In genomic region chr2:157838442-157839161, GRCh38 we compare ENCODE assay signal across 8 cellular contexts. TPM values are rescaled to one million over a fixed set of nuclear protein-coding genes. Genes with fewer than 3 reads are reported as not detected.
DNase-seq lines count a peak whose midpoint lies in the region; ATAC-seq and TF ChIP-seq lines count a peak whose summit lies in the region.

No MANE protein-coding gene starts in this region.

- H3K9me3 ChIP-seq in heart left ventricle = no peaks in the 10 kb centered on the region
- H3K9me3 ChIP-seq in Caco-2 = no peaks in the 10 kb centered on the region

- H3K4me1 ChIP-seq in heart left ventricle = peaks cover 23 to 80% (median 67%) of the 10 kb centered on the region in 12 donors
- no peaks in the 10 kb centered on the region for H3K4me1 ChIP-seq in Caco-2

- no peaks in the 10 kb centered on the region for H3K27me3 Mint-ChIP-seq in activated T-helper 2 cell treated with anti-CD3 and anti-CD28 coated beads, Interferon-gamma antibody, Interleukin-2, Interleukin-4, amounts not matched to agents 10 μg/mL and 5 μg/mL and 100 μg/mL, durations not matched to agents 14 hours and 24 hours and 36 hours (ENCODE audit: low read depth)
- no peaks in the 10 kb centered on the region for H3K27me3 Mint-ChIP-seq in Caco-2 (ENCODE audit: insufficient read depth, unreplicated experiment)

- intact Hi-C loops in activated T-helper 2 cell treated with anti-CD3 and anti-CD28 coated beads, Interferon-gamma antibody, Interleukin-2, Interleukin-4, amounts not matched to agents 10 μg/mL and 5 μg/mL and 100 μg/mL, durations not matched to agents 14 hours and 24 hours and 36 hours (cut with micrococcal nuclease) = loop anchor here (5.0 kb wide), 2 partner anchors 39 to 56 kb away; partner anchors contain the start of gene ACVR1
- intact Hi-C loops in heart left ventricle (cut with DNase I) = loop anchor here in 6 of 10 donors (1.0 to 5.0 kb wide), 6 partner anchors 34 to 51 kb away; partner anchors contain the start of gene ACVR1 (in 1 of the 6)
- intact Hi-C loops in Caco-2 (cut with micrococcal nuclease; ENCODE audit: unreplicated experiment) = no loop called here

- H3K9me3 Mint-ChIP-seq in activated T-helper 2 cell treated with anti-CD3 and anti-CD28 coated beads, Interferon-gamma antibody, Interleukin-2, Interleukin-4, amounts not matched to agents 10 μg/mL and 5 μg/mL and 100 μg/mL, durations not matched to agents 14 hours and 24 hours and 36 hours = no peaks in the 10 kb centered on the region
- no peaks in the 10 kb centered on the region for H3K9me3 Mint-ChIP-seq in Caco-2 (ENCODE audit: unreplicated experiment)

- DNase-seq in activated CD4-positive, alpha-beta T cell treated with anti-CD3 and anti-CD28 coated beads for 48 hours = peak; percentile 46
- DNase-seq in activated CD4-positive, alpha-beta T cell treated with anti-CD3 and anti-CD28 coated beads, Interleukin-2, amount 50 U/mL, for 1 hour = no peak
- DNase-seq in NCI-H510A (lab: John Stamatoyannopoulos, UW) = peak; percentile 38
- peak; percentile 11 for DNase-seq in activated T-helper 2 cell treated with anti-CD3 and anti-CD28 coated beads, Interferon-gamma antibody, Interleukin-2, Interleukin-4, amounts not matched to agents 10 μg/mL and 5 μg/mL and 100 μg/mL, durations not matched to agents 14 hours and 24 hours and 36 hours (ENCODE audit: low spot score)
- DNase-seq in heart left ventricle = peak; percentile 48 to 66 (median 50)
- DNase-seq in pulmonary artery endothelial cell (ENCODE audit: low read depth, low spot score) = peak; percentile 55
- DNase-seq in cortex of kidney (lab: John Stamatoyannopoulos, UW) = no peak
- no peak for DNase-seq in Caco-2

- peak overlapping the region in 10 of 12 donors; percentile 10 to 52 (median 41) for H3K4me3 ChIP-seq in heart left ventricle
- no peak overlapping the region for H3K4me3 ChIP-seq in Caco-2 (ENCODE audit: low read depth, low read length)

- TF ChIP-seq CTCF in heart left ventricle (IDR thresholded peaks at IDR 0.05) (no peak), Caco-2 (IDR thresholded peaks at IDR 0.05; ENCODE audit: insufficient read depth in 1 of 2, low read depth in 1 of 2, low read length in 1 of 2, severe bottlenecking in 1 of 2, unreplicated experiment in 1 of 2) (no peak)

- TF ChIP-seq POLR2A in heart left ventricle (IDR thresholded peaks at IDR 0.05) = no peak

- peaks cover 39% of the 10 kb centered on the region for H3K4me1 Mint-ChIP-seq in activated T-helper 2 cell treated with anti-CD3 and anti-CD28 coated beads, Interferon-gamma antibody, Interleukin-2, Interleukin-4, amounts not matched to agents 10 μg/mL and 5 μg/mL and 100 μg/mL, durations not matched to agents 14 hours and 24 hours and 36 hours (ENCODE audit: low read depth)
- no peaks in the 10 kb centered on the region for H3K4me1 Mint-ChIP-seq in Caco-2 (ENCODE audit: low read depth, unreplicated experiment)

- no peak overlapping the region for H3K4me3 Mint-ChIP-seq in activated T-helper 2 cell treated with anti-CD3 and anti-CD28 coated beads, Interferon-gamma antibody, Interleukin-2, Interleukin-4, amounts not matched to agents 10 μg/mL and 5 μg/mL and 100 μg/mL, durations not matched to agents 14 hours and 24 hours and 36 hours (ENCODE audit: low read depth)
- H3K4me3 Mint-ChIP-seq in Caco-2 (ENCODE audit: unreplicated experiment) = no peak overlapping the region

- POLR2A ChIA-PET in Caco-2 (lab: Charles Lee) = no interaction called here

- peak overlapping the region; percentile 53 for H3K27ac Mint-ChIP-seq in activated T-helper 2 cell treated with anti-CD3 and anti-CD28 coated beads, Interferon-gamma antibody, Interleukin-2, Interleukin-4, amounts not matched to agents 10 μg/mL and 5 μg/mL and 100 μg/mL, durations not matched to agents 14 hours and 24 hours and 36 hours
- H3K27ac Mint-ChIP-seq in Caco-2 (ENCODE audit: unreplicated experiment) = no peak overlapping the region

- H3K36me3 Mint-ChIP-seq in activated T-helper 2 cell treated with anti-CD3 and anti-CD28 coated beads, Interferon-gamma antibody, Interleukin-2, Interleukin-4, amounts not matched to agents 10 μg/mL and 5 μg/mL and 100 μg/mL, durations not matched to agents 14 hours and 24 hours and 36 hours (ENCODE audit: low read depth) = peaks cover 34% of the 10 kb centered on the region
- H3K36me3 Mint-ChIP-seq in Caco-2 (ENCODE audit: insufficient read depth, unreplicated experiment) = no peaks in the 10 kb centered on the region

- H3K36me3 ChIP-seq in heart left ventricle = no peaks in the 10 kb centered on the region
- no peaks in the 10 kb centered on the region for H3K36me3 ChIP-seq in Caco-2 (ENCODE audit: control insufficient read depth, insufficient read depth, low read length)

- ATAC-seq in heart left ventricle = peak; percentile 44 to 82 (median 78)

- peak overlapping the region; percentile 11 to 93 (median 79) for H3K27ac ChIP-seq in heart left ventricle

- WGBS in heart left ventricle, 4 donors = 21 to 31% (median 28%) methylated on average over 4 of the region's 4 CpGs

- CTCF ChIA-PET in Caco-2 (lab: Charles Lee) = no interaction called here

- H3K27me3 ChIP-seq in heart left ventricle (no peaks in the 10 kb centered on the region), Caco-2 (replicated peaks; ENCODE audit: control insufficient read depth, insufficient read depth, low read length) (no peaks in the 10 kb centered on the region)

- BruUV-seq in Caco-2 (replicated peaks; lab: Mats Ljungman, UMichigan) = no TSS peak

RNA-seq across cellular contexts. Expression of gene ACVR1, which starts 37.5 kb away (rescaled TPM):
- 26.7 and 27.1 TPM in 2 replicates for total RNA-seq in activated T-helper 2 cell treated with anti-CD3 and anti-CD28 coated beads, Interferon-gamma antibody, Interleukin-2, Interleukin-4, amounts not matched to agents 10 μg/mL and 5 μg/mL and 100 μg/mL, durations not matched to agents 14 hours and 24 hours and 36 hours
- total RNA-seq in heart left ventricle = 10 to 100 TPM; 15.3 to 37.6 (median 23.9) TPM
- polyA plus RNA-seq in heart left ventricle = 10 to 100 TPM in 1 of 2 donors, 1 to 10 TPM in 1; 5.6 to 26.3 TPM
- 14.6 and 21.2 TPM in 2 replicates for total RNA-seq in pulmonary artery endothelial cell
- total RNA-seq in Caco-2 (2022) = 11.1 and 11.3 TPM in 2 replicates

Comparison
In these comparisons a context has a peak if more than half of its experiments do, and no peak if none do; other contexts are left out.
1. DNase-seq: peak in activated CD4-positive, alpha-beta T cell treated with anti-CD3 and anti-CD28 coated beads for 48 hours (single experiment), NCI-H510A (single experiment), activated T-helper 2 cell treated with anti-CD3 and anti-CD28 coated beads, Interferon-gamma antibody, Interleukin-2, Interleukin-4, amounts not matched to agents 10 μg/mL and 5 μg/mL and 100 μg/mL, durations not matched to agents 14 hours and 24 hours and 36 hours (single experiment), heart left ventricle (5 of 5) and pulmonary artery endothelial cell (single experiment); none in activated CD4-positive, alpha-beta T cell treated with anti-CD3 and anti-CD28 coated beads, Interleukin-2, amount 50 U/mL, for 1 hour (single experiment), cortex of kidney (single experiment) and Caco-2 (0 of 2).